Comparison of ENCODE assay signal across 17 cellular contexts in genomic region chr10:113113918-113114317, GRCh38.
"Had no signal": no experiment of that assay in that cellular context is flagged by ENCODE, and none has a peak within 500 bp of the region (broad histone marks: within the 10 kb centered on the region; RNA-seq: fewer than 3 reads in every experiment).

No MANE protein-coding gene starts in this region.

- H3K27ac ChIP-seq: esophagus squamous epithelium, foreskin keratinocyte, left lung, neutrophil, right atrium auricular region, stomach, thyroid gland, uterus had no signal

- H3K27me3 ChIP-seq: esophagus squamous epithelium, foreskin keratinocyte, left lung, neutrophil, right atrium auricular region, stomach, thyroid gland, uterus had no signal

- DNase-seq: cerebellar nuclear complex; effector memory CD8-positive, alpha-beta T cell; esophagus squamous epithelium; foreskin keratinocyte; kidney glomerular epithelial cell; left lung; naive thymus-derived CD4-positive, alpha-beta T cell; nephron progenitor cell; posterior cingulate gyrus; small intestine; stimulated activated CD4-positive, alpha-beta T cell treated with anti-CD3 and anti-CD28 coated beads, Interleukin-12 subunit alpha, Interleukin-12 subunit beta, amount 100 ng/mL, for 4 hours; stimulated activated naive CD4-positive, alpha-beta T cell; stomach; thyroid gland; uterus had no signal

- H3K4me3 ChIP-seq: esophagus squamous epithelium, left lung, right atrium auricular region, stomach, thyroid gland, uterus had no signal

- H3K36me3 ChIP-seq: esophagus squamous epithelium, left lung, neutrophil, right atrium auricular region, stomach, thyroid gland, uterus had no signal

- H3K4me1 ChIP-seq: foreskin keratinocyte, left lung had no signal

- H3K9me3 ChIP-seq: esophagus squamous epithelium, left lung, neutrophil, right atrium auricular region, stomach, thyroid gland, uterus had no signal

- ATAC-seq: effector memory CD8-positive, alpha-beta T cell; foreskin keratinocyte; left lung; naive thymus-derived CD4-positive, alpha-beta T cell had no signal
